In the genomic region with DNA sequence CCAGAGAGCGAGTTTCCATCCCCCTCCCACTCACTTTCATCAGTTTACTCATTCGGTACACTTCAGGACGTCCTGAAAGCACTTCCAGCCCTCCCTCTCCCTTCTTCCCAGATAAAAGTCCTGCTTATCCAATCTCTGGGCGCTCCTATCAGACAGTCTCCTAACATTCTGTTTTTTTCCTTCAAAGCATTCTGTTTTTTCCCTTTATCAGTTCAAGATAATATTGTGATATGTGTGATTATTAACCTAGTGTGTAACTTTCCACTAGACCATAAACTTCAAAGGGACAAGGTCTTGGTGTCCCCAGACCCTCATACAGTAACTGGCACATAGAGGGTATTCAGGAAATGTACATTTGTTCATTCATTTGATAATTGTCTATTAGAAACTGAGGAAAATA, we compare ENCODE assay signal across 7 cellular contexts.
"Had no signal": no experiment of that assay in that cellular context is flagged by ENCODE, and none has a peak within 500 bp of the region (broad histone marks: within the 10 kb centered on the region; RNA-seq: fewer than 3 reads in every experiment).

No MANE protein-coding gene starts in this region.

- H2AFZ ChIP-seq: GM23338 had no signal

- ATAC-seq: GM23338, K562 had no signal

- H3K4me3 ChIP-seq: GM23338, K562 had no signal

- DNase-seq: H9, HCEC 1CT, IMR-90, KG1 had no signal

- H3K27ac Mint-ChIP-seq: GM23338, H9 had no signal

- H3K4me3 Mint-ChIP-seq: GM23338, H9 had no signal

- H3K9me3 Mint-ChIP-seq: GM23338, H9 had no signal

- H3K27ac ChIP-seq: HL-60 had no signal

- H3K4me2 ChIP-seq: GM23338 had no signal
